ENCODE assay signal across 29 cellular contexts in genomic region chr16:17017442-17017841, GRCh38.
"Had no signal": no experiment of that assay in that cellular context is flagged by ENCODE, and none has a peak within 500 bp of the region (broad histone marks: within the 10 kb centered on the region; RNA-seq: fewer than 3 reads in every experiment).

No MANE protein-coding gene starts in this region.

- H3K27me3 ChIP-seq: stomach, testis, thyroid gland, tibial nerve, transverse colon, upper lobe of left lung, uterus, vagina had no signal

- H3K4me1 ChIP-seq: stomach, suprapubic skin, testis, thyroid gland, tibial artery, upper lobe of left lung, upper lobe of right lung, uterus had no signal

- H3K4me3 Mint-ChIP-seq: stimulated activated effector memory CD8-positive, alpha-beta T cell treated with anti-CD3 and anti-CD28 coated beads, Interleukin-12 subunit alpha, Interleukin-12 subunit beta, amount 100 ng/mL, for 72 hours; stimulated activated memory B cell treated with anti-CD40 and anti-IgM and Interleukin-4, amounts not matched to agents 10 μg/mL and 1 μg/mL and 100 μg/mL, for 72 hours; stimulated activated naive B cell treated with anti-CD40 and anti-IgM and Interleukin-4, amounts not matched to agents 10 μg/mL and 1 μg/mL and 100 μg/mL, for 72 hours; stimulated activated naive CD8-positive, alpha-beta T cell treated with anti-CD3 and anti-CD28 coated beads, Interleukin-15, amount 100 ng/mL, for 72 hours; stimulated activated naive CD8-positive, alpha-beta T cell treated with anti-CD3 and anti-CD28 coated beads, Interleukin-15, Interleukin-2, amounts not matched to agents 100 ng/mL and 50 ng/mL, for 24 hours; type B pancreatic cell had no signal

- DNase-seq: stimulated activated CD4-positive, alpha-beta T cell treated with anti-CD3 and anti-CD28 coated beads, Interleukin-2, amount 100 ng/mL, for 48 hours; stimulated activated CD4-positive, alpha-beta T cell treated with anti-CD3 and anti-CD28 coated beads, Interleukin-4, amount 100 ng/mL, for 1 hour; stimulated activated CD4-positive, alpha-beta T cell treated with anti-CD3 and anti-CD28 coated beads, Interleukin-4, amount 100 ng/mL, for 24 hours; stimulated activated CD4-positive, alpha-beta T cell treated with anti-CD3 and anti-CD28 coated beads, Interleukin-4, amount 100 ng/mL, for 4 hours; stimulated activated CD8-positive, alpha-beta memory T cell treated with anti-CD3 and anti-CD28 coated beads, Interleukin-4, amount 100 ng/mL, for 48 hours; stimulated activated naive B cell treated with anti-CD40 and anti-IgM and Interleukin-4, amounts not matched to agents 10 μg/mL and 1 μg/mL and 100 μg/mL, for 72 hours; stimulated activated naive CD4-positive, alpha-beta T cell; stimulated activated naive CD4-positive, alpha-beta T cell treated with Interleukin-2 at 50 U/mL for 16 hours; stimulated activated naive CD8-positive, alpha-beta T cell treated with anti-CD3 and anti-CD28 coated beads, Interleukin-15, amount 100 ng/mL, for 72 hours; stimulated activated naive CD8-positive, alpha-beta T cell treated with anti-CD3 and anti-CD28 coated beads, Interleukin-15, Interleukin-2, amounts not matched to agents 100 U/mL and 50 U/mL, for 24 hours; stomach; substantia nigra; testis; thyroid gland; tibial artery; transverse colon; trophoblast cell; upper lobe of left lung; upper lobe of right lung; uterus had no signal

- H3K4me3 ChIP-seq: stomach, suprapubic skin, testis, thoracic aorta, thyroid gland, tibial artery, tibial nerve, transverse colon, upper lobe of left lung, upper lobe of right lung, uterus, vagina had no signal

- H3K36me3 Mint-ChIP-seq: stimulated activated effector memory CD8-positive, alpha-beta T cell treated with anti-CD3 and anti-CD28 coated beads, Interleukin-12 subunit alpha, Interleukin-12 subunit beta, amount 100 ng/mL, for 72 hours; type B pancreatic cell had no signal

- H3K9me3 ChIP-seq: suprapubic skin, testis, thoracic aorta, thyroid gland, transverse colon, upper lobe of left lung, upper lobe of right lung, uterus had no signal

- H3K27me3 Mint-ChIP-seq: stimulated activated memory B cell treated with anti-CD40 and anti-IgM and Interleukin-4, amounts not matched to agents 10 μg/mL and 1 μg/mL and 100 μg/mL, for 72 hours; stimulated activated naive B cell treated with anti-CD40 and anti-IgM and Interleukin-4, amounts not matched to agents 10 μg/mL and 1 μg/mL and 100 μg/mL, for 72 hours; stimulated activated naive CD8-positive, alpha-beta T cell treated with anti-CD3 and anti-CD28 coated beads, Interleukin-15, Interleukin-2, amounts not matched to agents 100 ng/mL and 50 ng/mL, for 24 hours; type B pancreatic cell had no signal

- H3K27ac Mint-ChIP-seq: stimulated activated effector memory CD8-positive, alpha-beta T cell treated with anti-CD3 and anti-CD28 coated beads, Interleukin-12 subunit alpha, Interleukin-12 subunit beta, amount 100 ng/mL, for 72 hours; stimulated activated naive CD8-positive, alpha-beta T cell treated with anti-CD3 and anti-CD28 coated beads, Interleukin-15, Interleukin-2, amounts not matched to agents 100 ng/mL and 50 ng/mL, for 24 hours had no signal

- H3K9me3 Mint-ChIP-seq: stimulated activated effector memory CD8-positive, alpha-beta T cell treated with anti-CD3 and anti-CD28 coated beads, Interleukin-12 subunit alpha, Interleukin-12 subunit beta, amount 100 ng/mL, for 72 hours; type B pancreatic cell had no signal

- ATAC-seq: stimulated activated effector memory CD8-positive, alpha-beta T cell treated with anti-CD3 and anti-CD28 coated beads, Interleukin-12 subunit alpha, Interleukin-12 subunit beta, amount 100 ng/mL, for 72 hours; stimulated activated memory B cell treated with anti-CD40 and anti-IgM and Interleukin-4, amounts not matched to agents 10 μg/mL and 1 μg/mL and 100 μg/mL, for 72 hours; stimulated activated naive B cell treated with anti-CD40 and anti-IgM and Interleukin-4, amounts not matched to agents 10 μg/mL and 1 μg/mL and 100 μg/mL, for 72 hours; stimulated activated naive CD8-positive, alpha-beta T cell treated with anti-CD3 and anti-CD28 coated beads, Interleukin-15, amount 100 ng/mL, for 72 hours; stimulated activated naive CD8-positive, alpha-beta T cell treated with anti-CD3 and anti-CD28 coated beads, Interleukin-15, Interleukin-2, amounts not matched to agents 100 U/mL and 50 U/mL, for 24 hours; upper lobe of right lung had no signal

- H3K36me3 ChIP-seq: stomach, suprapubic skin, thoracic aorta, thyroid gland, tibial artery, tibial nerve, transverse colon, upper lobe of left lung, upper lobe of right lung, uterus, vagina had no signal

- FAIRE-seq: urothelium cell line had no signal

- H3K27ac ChIP-seq: stomach, suprapubic skin, testis, thoracic aorta, thyroid gland, tibial artery, tibial nerve, upper lobe of left lung, upper lobe of right lung, uterus, vagina had no signal
